Comparison of ENCODE assay signal across 8 cellular contexts in genomic region chr1:89523597-89524368, GRCh38. TPM values are rescaled to one million over a fixed set of nuclear protein-coding genes. Genes with fewer than 3 reads are reported as not detected.
DNase-seq lines count a peak whose midpoint lies in the region; ATAC-seq and TF ChIP-seq lines count a peak whose summit lies in the region.

No MANE protein-coding gene starts in this region.

- H4K20me1 ChIP-seq in IMR-90 (ENCODE audit: insufficient read depth, low read length) (no peaks in the 10 kb centered on the region), PC-3 (ENCODE audit: low read length) (peaks cover 6% of the 10 kb centered on the region; the same call in 1 of the 2 replicates)

- H2BK20ac ChIP-seq in IMR-90 (ENCODE audit: low read depth, low read length) = no peak overlapping the region

- H2AK5ac ChIP-seq in IMR-90 (ENCODE audit: low read depth, low read length) = no peak overlapping the region

- H3K27me3 ChIP-seq in IMR-90 (ENCODE audit: control insufficient read depth, insufficient read depth, low read length) (peaks cover 2% of the 10 kb centered on the region; the same call in 1 of the 2 replicates), PC-3 (ENCODE audit: low read length) (no peaks in the 10 kb centered on the region), spleen (replicated peaks in 1 of 7) (no peaks in the 10 kb centered on the region)

- no peak overlapping the region for H2BK5ac ChIP-seq in IMR-90 (ENCODE audit: low read depth, low read length, poor library complexity, severe bottlenecking)

- H3K9me1 ChIP-seq in IMR-90 (ENCODE audit: insufficient read depth, low read length) = no peaks in the 10 kb centered on the region

- peak overlapping the region; percentile 95 for H2AFZ ChIP-seq in IMR-90 (replicated peaks; ENCODE audit: low read length, poor library complexity)
- peak overlapping the region; percentile 95 for H2AFZ ChIP-seq in PC-3 (ENCODE audit: low read length)

- H3K4me1 ChIP-seq in IMR-90 (ENCODE audit: control insufficient read depth, insufficient read depth, low read length) (peaks cover 2% of the 10 kb centered on the region; the same call in 1 of the 2 replicates), PC-3 (ENCODE audit: insufficient read depth, low read length) (peaks cover 23% of the 10 kb centered on the region), spleen (peaks cover 26 to 60% (median 38%) of the 10 kb centered on the region in 6 donors)

- H3K27ac ChIP-seq in IMR-90 (ENCODE audit: insufficient read depth, low read length) = no peak overlapping the region; the same call in 1 of the 2 replicates
- H3K27ac ChIP-seq in PC-3 (ENCODE audit: low read length) = peak overlapping the region; percentile 79
- H3K27ac ChIP-seq in adipose tissue (ENCODE audit: low read depth, low read length) = peak overlapping the region; percentile 40
- H3K27ac ChIP-seq in spleen = peak overlapping the region; percentile 92 to 98 (median 95)

- dilution Hi-C loops in IMR-90 (cut with HindIII; ENCODE audit: low sequenced_read_pairs, unreplicated experiment) = no loop called here

- CTCF ChIA-PET in IMR-90 (lab: Yijun Ruan, JAX) = interaction anchor here (0.6 kb wide), 1 partner anchor 458 kb away, joined by 8 read pairs; no protein-coding TSS in a partner anchor
- CTCF ChIA-PET in PC-3 (lab: Charles Lee) = no interaction called here

- H3K4me2 ChIP-seq in IMR-90 (ENCODE audit: low read depth, low read length) (peak overlapping the region; percentile 85), PC-3 (ENCODE audit: low read length) (peak overlapping the region; percentile 98)

- H3F3A ChIP-seq in PC-3 (ENCODE audit: low read length, unreplicated experiment) = no peaks in the 10 kb centered on the region

- POLR2A ChIA-PET in IMR-90 (lab: Charles Lee; ENCODE audit: unreplicated experiment) = no interaction called here
- POLR2A ChIA-PET in PC-3 (lab: Charles Lee; ENCODE audit: unreplicated experiment) = interaction anchor here (0.6 kb wide), 1 partner anchor 58 kb away, joined by 6 read pairs; no protein-coding TSS in a partner anchor

- no peak for TF ChIP-seq RAD21 in IMR-90 (IDR thresholded peaks at IDR 0.05; ENCODE audit: low read length)

- no TSS peak for BruUV-seq in IMR-90 (replicated peaks; lab: Mats Ljungman, UMichigan)
- BruUV-seq in PC-3 (replicated peaks; lab: Mats Ljungman, UMichigan) = no TSS peak

- no peak overlapping the region for H3K18ac ChIP-seq in IMR-90 (ENCODE audit: low read depth, low read length)

- WGBS in IMR-90 (ENCODE audit: extremely low coverage in 2 of 2, insufficient read length in 1 of 2), 2 experiments = 16% methylated on average over 10 of the region's 21 CpGs; no CpG with 5 or more reads in 1 of the 2 experiments
- WGBS in adipose tissue, 3 donors = 15 to 24% (median 15%) methylated on average over 21 of the region's 21 CpGs
- 19 to 20% (median 20%) methylated on average over 21 of the region's 21 CpGs for WGBS in spleen, 5 donors

- H4K8ac ChIP-seq in IMR-90 (ENCODE audit: low read depth in 2 of 2, low read length in 2 of 2) = peak overlapping the region; percentile 10 to 45; a peak in 3 of 4 replicates

- TF ChIP-seq POLR2A in IMR-90 (IDR thresholded peaks at IDR 0.05; ENCODE audit: low read depth, low read length) (no peak), spleen (IDR thresholded peaks at IDR 0.05) (no peak)

- peak; percentile 35 for ATAC-seq in GM21526 (IDR thresholded peaks at IDR 0.05; ENCODE audit: low FRiP score, unreplicated experiment)
- ATAC-seq in IMR-90 (ENCODE audit: low read depth) = no peak
- peak; percentile 2 for ATAC-seq in PC-3

- H4K91ac ChIP-seq in IMR-90 (ENCODE audit: insufficient read depth, low read depth, low read length) = peak overlapping the region; percentile 15; the same call in 1 of the 2 replicates

- intact Hi-C loops in IMR-90 (cut with micrococcal nuclease) (loop anchor here (2.0 kb wide), 2 partner anchors 75 to 239 kb away; no protein-coding TSS in a partner anchor), PC-3 (cut with micrococcal nuclease) (loop anchor here (2.0 kb wide), 1 partner anchor 41 kb away; no protein-coding TSS in a partner anchor), spleen (cut with DNase I; ENCODE audit: low total_unique reads) (loop anchor here (10.0 kb wide), 1 partner anchor 71 kb away; no protein-coding TSS in a partner anchor)

- H3K9me3 ChIP-seq in IMR-90 (ENCODE audit: control insufficient read depth, insufficient read depth, low read length) (no peaks in the 10 kb centered on the region), PC-3 (ENCODE audit: low read length) (no peaks in the 10 kb centered on the region), spleen (no peaks in the 10 kb centered on the region)

- peak overlapping the region; percentile 53; the same call in 1 of the 2 replicates for H4K5ac ChIP-seq in IMR-90 (ENCODE audit: low read depth, low read length)

- DNase-seq in DMS53 treated with DMSO at 0.1 percent for 48 hours (lab: John Stamatoyannopoulos, UW; ENCODE audit: unreplicated experiment) (peak; percentile 97), IMR-90 (peak; percentile 10), PC-3 (peak; percentile 40), spleen (no peak), hepatic stellate cell (ENCODE audit: low spot score) (no peak)

- no peak overlapping the region for H3K56ac ChIP-seq in IMR-90 (ENCODE audit: extremely low read depth, insufficient read depth, low read length)

- H2AK9ac ChIP-seq in IMR-90 (replicated peaks; ENCODE audit: low read depth, low read length, poor library complexity) = peak overlapping the region; percentile 23

- no peak for TF ChIP-seq CTCF in IMR-90 (conservative IDR thresholded peaks at IDR 0.05; ENCODE audit: low read depth, low read length)
- TF ChIP-seq CTCF in PC-3 (conservative IDR thresholded peaks at IDR 0.05; ENCODE audit: low read depth, low read length) = no peak
- no peak for TF ChIP-seq CTCF in spleen (IDR thresholded peaks at IDR 0.05 in 8 of 11, conservative IDR thresholded peaks at IDR 0.05 in 3 of 11)

- no peak overlapping the region for H3K9ac ChIP-seq in IMR-90 (ENCODE audit: low read depth, low read length)
- peak overlapping the region; percentile 91 for H3K9ac ChIP-seq in PC-3 (ENCODE audit: low read length)

- H3K4me3 ChIP-seq in IMR-90 (ENCODE audit: insufficient read depth, low read depth, low read length) (peak overlapping the region; percentile 62), PC-3 (ENCODE audit: low read length) (peak overlapping the region; percentile 92), iPS-11a (ENCODE audit: low read depth, low read length) (peak overlapping the region; percentile 89), spleen (peak overlapping the region; percentile 84 to 99 (median 88))

- H3K23ac ChIP-seq in IMR-90 (ENCODE audit: low read depth, low read length) = no peak overlapping the region

- no peak overlapping the region for H3K14ac ChIP-seq in IMR-90 (replicated peaks; ENCODE audit: low read depth, low read length)

- no peaks in the 10 kb centered on the region for H3K9me2 ChIP-seq in PC-3 (replicated peaks; ENCODE audit: low read length)

- H2BK120ac ChIP-seq in IMR-90 (ENCODE audit: low read depth, low read length) = no peak overlapping the region

- H3K4ac ChIP-seq in IMR-90 (ENCODE audit: low read depth, low read length) = peak overlapping the region; percentile 36; the same call in 1 of the 2 replicates

- no peak overlapping the region for H2BK15ac ChIP-seq in IMR-90 (ENCODE audit: low read depth, low read length)

- H3K36me3 ChIP-seq in IMR-90 (ENCODE audit: control insufficient read depth, insufficient read depth, low read length) (no peaks in the 10 kb centered on the region), PC-3 (ENCODE audit: low read depth, low read length) (0 out of 2 replicates have a peak, but pooled peaks cover 2% of the 10 kb centered on the region), spleen (no peaks in the 10 kb centered on the region)

- peaks cover 38% of the 10 kb centered on the region for H3K79me2 ChIP-seq in PC-3 (ENCODE audit: low read length)

- in situ Hi-C loops in IMR-90 (cut with MboI; ENCODE audit: low sequenced_read_pairs) = no loop called here

- H3K79me1 ChIP-seq in IMR-90 (ENCODE audit: low read depth in 1 of 2, low read length in 2 of 2) = no peaks in the 10 kb centered on the region

TF ChIP-seq in IMR-90, 13 proteins besides CTCF, POLR2A, EP300 and RAD21:
- peak; percentile 40; the same call in 1 of the 2 replicates for TF ChIP-seq BHLHE40 (IDR thresholded peaks at IDR 0.05; ENCODE audit: low read depth, low read length)
- no peak for TF ChIP-seq ELK1 (IDR thresholded peaks at IDR 0.05; ENCODE audit: borderline replicate concordance, low read depth, low read length)

RNA-seq across cellular contexts. Expression of gene LRRC8B, which starts 0.8 kb away (rescaled TPM):
- total RNA-seq in IMR-90 (2012; rRNA removed) (1.4 and 1.8 TPM in 2 replicates), PC-3 (2014; rRNA removed) (8.4 and 12.3 TPM in 2 replicates), spleen (10 to 100 TPM; 11.6 to 22.5 (median 14.3) TPM)
- polyA plus RNA-seq in IMR-90 (2012; rRNA removed) (0.44 and 0.74 TPM in 2 replicates), adipose tissue (1 to 10 TPM; 1.5 to 8.0 (median 2.3) TPM), spleen (1 to 10 TPM; 1.7 to 3.0 (median 2.0) TPM)
- polyA plus RNA-seq in IMR-90 (2012; cell fraction: cytosol; rRNA removed) = 0.10 and 0.33 TPM in 2 replicates
- polyA plus RNA-seq in IMR-90 (2012; cell fraction: nucleus; rRNA removed; ENCODE audit: low replicate concordance) = 0.21 and 0.48 TPM in 2 replicates

Comparison
In these comparisons a context has a peak if more than half of its experiments do, and no peak if none do; other contexts are left out.
1. DNase-seq: peak in DMS53 treated with DMSO at 0.1 percent for 48 hours (single experiment), IMR-90 (single experiment) and PC-3 (single experiment); none in spleen (single experiment) and hepatic stellate cell (single experiment).
2. Peak in every context shown above with its lines, with median percentiles within 50 percentile points of each other: H3K4me3 ChIP-seq.